Comparison of ENCODE assay signal across 17 cellular contexts in genomic region chrX:40272786-40273185, GRCh38.
DNase-seq lines count a peak whose midpoint lies in the region; ATAC-seq and TF ChIP-seq lines count a peak whose summit lies in the region.
"Had no signal": no experiment of that assay in that cellular context is flagged by ENCODE, and none has a peak within 500 bp of the region (broad histone marks: within the 10 kb centered on the region; RNA-seq: fewer than 3 reads in every experiment).

No MANE protein-coding gene starts in this region.

- H3K4me1 Mint-ChIP-seq in nephron (peaks cover 17% of the 10 kb centered on the region), natural killer cell (peaks cover under 1 to 2% of the 10 kb centered on the region in 2 donors)
- peaks cover 0 to 9% (median 0%) of the 10 kb centered on the region in 7 donors for H3K4me1 Mint-ChIP-seq in naive thymus-derived CD4-positive, alpha-beta T cell

- H3K27ac ChIP-seq in BLaER1 = peak overlapping the region; percentile 77
- peak overlapping the region; percentile 39 to 88 (median 60) for H3K27ac ChIP-seq in adrenal gland
- H3K27ac ChIP-seq in naive thymus-derived CD4-positive, alpha-beta T cell (ENCODE audit: low read depth, low read length) = no peak overlapping the region
- H3K27ac ChIP-seq: A549, SK-N-MC had no signal

- intact Hi-C loops in adrenal gland (cut with DNase I) = no loop called here
- intact Hi-C loops in naive thymus-derived CD4-positive, alpha-beta T cell (cut with micrococcal nuclease) = no loop called here
- intact Hi-C loops in natural killer cell (cut with micrococcal nuclease) = no loop called here

- H3K4me2 ChIP-seq in BLaER1 (peak overlapping the region; percentile 58), Loucy (ENCODE audit: low read depth, low read length, poor library complexity, severe bottlenecking) (peak overlapping the region; percentile 74)
- H3K4me2 ChIP-seq: A549 had no signal

- no peaks in the 10 kb centered on the region for H4K20me1 ChIP-seq in BLaER1
- no peaks in the 10 kb centered on the region for H4K20me1 ChIP-seq in Loucy (ENCODE audit: insufficient read depth, low read length, poor library complexity, severe bottlenecking)

- CTCF ChIA-PET in naive thymus-derived CD4-positive, alpha-beta T cell (lab: Charles Lee) = no interaction called here

- peak overlapping the region; percentile 40; the same call in 1 of the 2 replicates for H3K9ac ChIP-seq in BLaER1
- H3K9ac ChIP-seq in Loucy (ENCODE audit: low read depth, low read length, poor library complexity, severe bottlenecking) = peak overlapping the region; percentile 62

- H3K4me3 Mint-ChIP-seq in nephron (no peak overlapping the region), natural killer cell (no peak overlapping the region)
- no peak overlapping the region for H3K4me3 Mint-ChIP-seq in naive thymus-derived CD4-positive, alpha-beta T cell
- H3K4me3 Mint-ChIP-seq: CD8-positive, alpha-beta T cell had no signal

- H3K27me3 Mint-ChIP-seq in nephron (ENCODE audit: low read depth) (no peaks in the 10 kb centered on the region), natural killer cell (ENCODE audit: low read depth in 2 of 2) (no peaks in the 10 kb centered on the region)
- H3K27me3 Mint-ChIP-seq in naive thymus-derived CD4-positive, alpha-beta T cell = no peaks in the 10 kb centered on the region

- no peak for ATAC-seq in naive thymus-derived CD4-positive, alpha-beta T cell
- ATAC-seq in HG03025 (IDR thresholded peaks at IDR 0.05; ENCODE audit: low FRiP score, unreplicated experiment) (no peak), natural killer cell (no peak)
- ATAC-seq: A549; CD8-positive, alpha-beta T cell had no signal

- no peaks in the 10 kb centered on the region for H3F3A ChIP-seq in Loucy (ENCODE audit: low read depth)

- POLR2A ChIA-PET in naive thymus-derived CD4-positive, alpha-beta T cell (lab: Charles Lee) = no interaction called here

- H3K4me3 ChIP-seq in BLaER1 (no peak overlapping the region), Loucy (ENCODE audit: low read length, poor library complexity, severe bottlenecking) (peak overlapping the region; percentile 52), adrenal gland (no peak overlapping the region)
- no peak overlapping the region for H3K4me3 ChIP-seq in naive thymus-derived CD4-positive, alpha-beta T cell (ENCODE audit: low read length)
- H3K4me3 ChIP-seq: A549, SK-N-MC had no signal

- DNase-seq in adrenal gland = no peak
- DNase-seq in naive thymus-derived CD4-positive, alpha-beta T cell = no peak
- no peak for DNase-seq in natural killer cell
- DNase-seq in activated CD4-positive, alpha-beta T cell treated with anti-CD3 and anti-CD28 coated beads for 1 hour = no peak
- DNase-seq: Calu3; CD8-positive, alpha-beta T cell; GOT3; NCI-H1694; NCI-H2081 treated with DMSO at 0.1 percent for 48 hours; NCI-H345; NCI-H526 had no signal

- H3K9me2 ChIP-seq in Loucy (replicated peaks; ENCODE audit: low read depth, low read length) = no peaks in the 10 kb centered on the region

- H3K79me2 ChIP-seq in Loucy (ENCODE audit: insufficient read depth, low read length) = no peaks in the 10 kb centered on the region

- H3K9me3 ChIP-seq in BLaER1 = peaks cover 36% of the 10 kb centered on the region
- no peaks in the 10 kb centered on the region for H3K9me3 ChIP-seq in Loucy (ENCODE audit: insufficient read depth, low read depth, low read length)
- H3K9me3 ChIP-seq in adrenal gland (replicated peaks in 1 of 3) = no peaks in the 10 kb centered on the region
- H3K9me3 ChIP-seq in naive thymus-derived CD4-positive, alpha-beta T cell (ENCODE audit: control insufficient read depth in 2 of 3, low read length in 3 of 3) = peaks cover 0 to 7% (median 0%) of the 10 kb centered on the region in 3 experiments
- H3K9me3 ChIP-seq: A549 had no signal

- H3K36me3 Mint-ChIP-seq in nephron (ENCODE audit: low read depth) (no peaks in the 10 kb centered on the region), natural killer cell (no peaks in the 10 kb centered on the region)
- H3K36me3 Mint-ChIP-seq in naive thymus-derived CD4-positive, alpha-beta T cell = peaks cover 0 to 3% (median 0%) of the 10 kb centered on the region in 5 donors
- H3K36me3 Mint-ChIP-seq: CD8-positive, alpha-beta T cell had no signal

- no peak for TF ChIP-seq POLR2A in adrenal gland (IDR thresholded peaks at IDR 0.05)

- H3K27ac Mint-ChIP-seq in nephron = peak overlapping the region; percentile 27 to 52 (median 43)
- peak overlapping the region in 1 of 9 donors; percentile 31 for H3K27ac Mint-ChIP-seq in naive thymus-derived CD4-positive, alpha-beta T cell
- no peak overlapping the region for H3K27ac Mint-ChIP-seq in natural killer cell
- H3K27ac Mint-ChIP-seq: CD8-positive, alpha-beta T cell had no signal

- 53 to 79% (median 61%) methylated on average over 3 to 6 of the region's 6 CpGs for WGBS in adrenal gland, 4 donors

- H3K36me3 ChIP-seq in BLaER1 (no peaks in the 10 kb centered on the region), Loucy (ENCODE audit: insufficient read depth, low read length) (no peaks in the 10 kb centered on the region), adrenal gland (replicated peaks in 1 of 2) (no peaks in the 10 kb centered on the region)
- no peaks in the 10 kb centered on the region for H3K36me3 ChIP-seq in naive thymus-derived CD4-positive, alpha-beta T cell (ENCODE audit: control insufficient read depth in 2 of 3, insufficient read depth in 3 of 3, low read length in 3 of 3)

- H3K4me1 ChIP-seq in BLaER1 = peaks cover 67% of the 10 kb centered on the region
- H3K4me1 ChIP-seq in Loucy (ENCODE audit: insufficient read depth, low read length, poor library complexity, severe bottlenecking) = peaks cover 25% of the 10 kb centered on the region
- H3K4me1 ChIP-seq in adrenal gland (replicated peaks in 1 of 2) = peaks cover 0 to 19% of the 10 kb centered on the region in 2 donors
- H3K4me1 ChIP-seq in naive thymus-derived CD4-positive, alpha-beta T cell (ENCODE audit: control insufficient read depth in 2 of 2, insufficient read depth in 2 of 2, low read length in 2 of 2) = no peaks in the 10 kb centered on the region
- H3K4me1 ChIP-seq: A549 had no signal

- H3K9me3 Mint-ChIP-seq in nephron (peaks cover 20% of the 10 kb centered on the region), natural killer cell (no peaks in the 10 kb centered on the region)
- H3K9me3 Mint-ChIP-seq in naive thymus-derived CD4-positive, alpha-beta T cell = peaks cover 0 to 19% (median 1%) of the 10 kb centered on the region in 11 donors

- H3K27me3 ChIP-seq in BLaER1 (no peaks in the 10 kb centered on the region), Loucy (ENCODE audit: insufficient read depth, low read length, poor library complexity, severe bottlenecking) (no peaks in the 10 kb centered on the region), adrenal gland (peaks cover 5% of the 10 kb centered on the region)
- H3K27me3 ChIP-seq in naive thymus-derived CD4-positive, alpha-beta T cell (ENCODE audit: control insufficient read depth in 2 of 2, insufficient read depth in 2 of 2, low read length in 2 of 2) = no peaks in the 10 kb centered on the region

- H2AFZ ChIP-seq in Loucy (ENCODE audit: low read length) = no peak overlapping the region

- no peak for TF ChIP-seq CTCF in Loucy (conservative IDR thresholded peaks at IDR 0.05; ENCODE audit: low read length)
- TF ChIP-seq CTCF in adrenal gland (IDR thresholded peaks at IDR 0.05) = no peak
- no peak for TF ChIP-seq CTCF in nephron (IDR thresholded peaks at IDR 0.05; ENCODE audit: unreplicated experiment in 3 of 3)
- TF ChIP-seq CTCF in natural killer cell (IDR thresholded peaks at IDR 0.05) = no peak

Comparison
In these comparisons a context has a peak if more than half of its experiments do, and no peak if none do; other contexts are left out.
1. H3K27ac Mint-ChIP-seq: peak in nephron (3 of 3); none in natural killer cell (0 of 2).